13 cellular contexts compared by ENCODE assay signal in genomic region chr18:76484749-76485387, GRCh38. TPM values are rescaled to one million over a fixed set of nuclear protein-coding genes. Genes with fewer than 3 reads are reported as not detected.
A peak's percentile ranks its signal among the peaks of the same experiment; 100 is the strongest.
DNase-seq lines count a peak whose midpoint lies in the region; ATAC-seq and TF ChIP-seq lines count a peak whose summit lies in the region.
"Had no signal": no experiment of that assay in that cellular context is flagged by ENCODE, and none has a peak within 500 bp of the region (broad histone marks: within the 10 kb centered on the region; RNA-seq: fewer than 3 reads in every experiment).

No MANE protein-coding gene starts in this region.

- H3K23ac ChIP-seq in IMR-90 (ENCODE audit: low read depth, low read length), result no peak overlapping the region

- H2AK5ac ChIP-seq in IMR-90 (ENCODE audit: low read depth, low read length), result no peak overlapping the region

- POLR2A ChIA-PET in IMR-90 (lab: Charles Lee; ENCODE audit: unreplicated experiment), result interaction anchor here (0.7 kb wide), 1 partner anchor 31 kb away, joined by 4 read pairs; no protein-coding TSS in a partner anchor

- no peak overlapping the region for H2BK120ac ChIP-seq in IMR-90 (ENCODE audit: low read depth, low read length)

- in situ Hi-C loops in IMR-90 (cut with MboI; ENCODE audit: low sequenced_read_pairs) (no loop called here), HAP-1 (cut with MboI; ENCODE audit: low sequenced_read_pairs) (no loop called here)

- TF ChIP-seq CTCF in IMR-90 (conservative IDR thresholded peaks at IDR 0.05; ENCODE audit: low read depth, low read length) (no peak), progenitor cell of endocrine pancreas (IDR thresholded peaks at IDR 0.05; ENCODE audit: unreplicated experiment) (no peak)

- H3K4me3 ChIP-seq in IMR-90 (ENCODE audit: insufficient read depth, low read depth, low read length) (no peak overlapping the region), HAP-1 (no peak overlapping the region)

- CTCF ChIA-PET in IMR-90 (lab: Yijun Ruan, JAX), result no interaction called here

- intact Hi-C loops in IMR-90 (cut with micrococcal nuclease), result no loop called here

- H3K4me2 ChIP-seq in IMR-90 (ENCODE audit: low read depth, low read length), result no peak overlapping the region

- H3K14ac ChIP-seq in IMR-90 (replicated peaks; ENCODE audit: low read depth, low read length), result 0 out of 2 replicates have a peak overlapping the region, but pooled peaks have one; percentile 7

- H3K9me3 ChIP-seq in IMR-90 (ENCODE audit: control insufficient read depth, insufficient read depth, low read length), result no peaks in the 10 kb centered on the region
- H3K9me3 ChIP-seq in HAP-1, result no peaks in the 10 kb centered on the region

- H3K36me3 ChIP-seq in IMR-90 (ENCODE audit: control insufficient read depth, insufficient read depth, low read length) (peaks cover 7% of the 10 kb centered on the region; the same call in 1 of the 2 replicates), HAP-1 (replicated peaks) (no peaks in the 10 kb centered on the region)

- H3K4me3 Mint-ChIP-seq in progenitor cell of endocrine pancreas (ENCODE audit: low read depth), result no peak overlapping the region
- H3K4me3 Mint-ChIP-seq: activated CD4-positive, alpha-beta T cell treated with anti-CD3 and anti-CD28 coated beads for 36 hours; stimulated activated naive CD8-positive, alpha-beta T cell treated with anti-CD3 and anti-CD28 coated beads, Interleukin-15, Interleukin-2, amounts not matched to agents 100 ng/mL and 50 ng/mL, for 24 hours had no signal

- H3K27me3 Mint-ChIP-seq in progenitor cell of endocrine pancreas, result no peaks in the 10 kb centered on the region

- no peak overlapping the region for H3K56ac ChIP-seq in IMR-90 (ENCODE audit: extremely low read depth, insufficient read depth, low read length)

- H4K20me1 ChIP-seq in IMR-90 (ENCODE audit: insufficient read depth, low read length), result peaks cover 80% of the 10 kb centered on the region

- H3K27ac Mint-ChIP-seq in progenitor cell of endocrine pancreas, result peak overlapping the region; percentile 86
- H3K27ac Mint-ChIP-seq: activated CD4-positive, alpha-beta T cell treated with anti-CD3 and anti-CD28 coated beads for 36 hours; stimulated activated naive CD8-positive, alpha-beta T cell treated with anti-CD3 and anti-CD28 coated beads, Interleukin-15, Interleukin-2, amounts not matched to agents 100 ng/mL and 50 ng/mL, for 24 hours had no signal

- no peak overlapping the region for H3K27ac ChIP-seq in IMR-90 (ENCODE audit: insufficient read depth, low read length)
- H3K27ac ChIP-seq: epithelial cell of prostate had no signal

- no peak overlapping the region for H3K4ac ChIP-seq in IMR-90 (ENCODE audit: low read depth, low read length)

- H2BK5ac ChIP-seq in IMR-90 (ENCODE audit: low read depth, low read length, poor library complexity, severe bottlenecking), result no peak overlapping the region

- no peak overlapping the region for H4K5ac ChIP-seq in IMR-90 (ENCODE audit: low read depth, low read length)

- H2AK9ac ChIP-seq in IMR-90 (replicated peaks; ENCODE audit: low read depth, low read length, poor library complexity), result no peak overlapping the region

- H3K9ac ChIP-seq in IMR-90 (ENCODE audit: low read depth, low read length), result no peak overlapping the region

- peak; percentile 43 for ATAC-seq in GM18867 (IDR thresholded peaks at IDR 0.05; ENCODE audit: unreplicated experiment)
- peak; percentile 80 for ATAC-seq in HG02759 (IDR thresholded peaks at IDR 0.05; ENCODE audit: unreplicated experiment)
- no peak for ATAC-seq in IMR-90 (ENCODE audit: low read depth)
- ATAC-seq: activated CD4-positive, alpha-beta T cell treated with anti-CD3 and anti-CD28 coated beads for 36 hours; SK-N-SH treated with all-trans-retinoic acid at 6 μM for 48 hours had no signal

- dilution Hi-C loops in IMR-90 (cut with HindIII; ENCODE audit: low sequenced_read_pairs, unreplicated experiment), result no loop called here

- peaks cover 19% of the 10 kb centered on the region for H3K36me3 Mint-ChIP-seq in progenitor cell of endocrine pancreas (ENCODE audit: insufficient read depth)

- H3K18ac ChIP-seq in IMR-90 (ENCODE audit: low read depth, low read length), result no peak overlapping the region

- peaks cover 23% of the 10 kb centered on the region for H3K9me1 ChIP-seq in IMR-90 (ENCODE audit: insufficient read depth, low read length)

- TF ChIP-seq RAD21 in IMR-90 (IDR thresholded peaks at IDR 0.05; ENCODE audit: low read length), result no peak

- 100% methylated on average over 1 of the region's 6 CpGs; no CpG with 5 or more reads in 1 of the 2 experiments for WGBS in IMR-90 (ENCODE audit: extremely low coverage in 2 of 2, insufficient read length in 1 of 2), 2 experiments

- peaks cover 64% of the 10 kb centered on the region for H3K4me1 Mint-ChIP-seq in progenitor cell of endocrine pancreas (ENCODE audit: low read depth)

- H3K4me1 ChIP-seq in IMR-90 (ENCODE audit: control insufficient read depth, insufficient read depth, low read length) (peaks cover 17% of the 10 kb centered on the region), HAP-1 (peaks cover 50% of the 10 kb centered on the region)

- H3K27me3 ChIP-seq in IMR-90 (ENCODE audit: control insufficient read depth, insufficient read depth, low read length) (no peaks in the 10 kb centered on the region), HAP-1 (ENCODE audit: low read depth) (no peaks in the 10 kb centered on the region)

- no peak overlapping the region for H2AFZ ChIP-seq in IMR-90 (replicated peaks; ENCODE audit: low read length, poor library complexity)

- H4K8ac ChIP-seq in IMR-90 (ENCODE audit: low read depth in 2 of 2, low read length in 2 of 2), result no peak overlapping the region

- no TSS peak for BruUV-seq in IMR-90 (replicated peaks; lab: Mats Ljungman, UMichigan)

- H3K79me1 ChIP-seq in IMR-90 (ENCODE audit: low read depth in 1 of 2, low read length in 2 of 2), result peaks cover 22 to 84% of the 10 kb centered on the region in 2 experiments

- H2BK20ac ChIP-seq in IMR-90 (ENCODE audit: low read depth, low read length), result no peak overlapping the region

- H3K9me3 Mint-ChIP-seq in progenitor cell of endocrine pancreas (ENCODE audit: low read depth), result no peaks in the 10 kb centered on the region
- H3K9me3 Mint-ChIP-seq: stimulated activated naive CD8-positive, alpha-beta T cell treated with anti-CD3 and anti-CD28 coated beads, Interleukin-15, Interleukin-2, amounts not matched to agents 100 ng/mL and 50 ng/mL, for 24 hours had no signal

- no peak overlapping the region for H2BK15ac ChIP-seq in IMR-90 (ENCODE audit: low read depth, low read length)

- H4K91ac ChIP-seq in IMR-90 (ENCODE audit: insufficient read depth, low read depth, low read length), result no peak overlapping the region

- TF ChIP-seq POLR2A in IMR-90 (IDR thresholded peaks at IDR 0.05; ENCODE audit: low read depth, low read length), result no peak

- no peak for DNase-seq in IMR-90
- DNase-seq in progenitor cell of endocrine pancreas (ENCODE audit: low spot score, unreplicated experiment), result no peak
- DNase-seq in kidney tubule cell (ENCODE audit: low spot score), result no peak
- DNase-seq in HAP-1 (ENCODE audit: low spot score in 2 of 2), result no peak
- no peak for DNase-seq in stimulated activated CD4-positive, alpha-beta T cell treated with anti-CD3 and anti-CD28 coated beads, Interleukin-4, amount 100 ng/mL, for 24 hours
- DNase-seq: activated CD4-positive, alpha-beta T cell treated with anti-CD3 and anti-CD28 coated beads for 36 hours; hypothalamus; NCI-H1417 had no signal

TF ChIP-seq in IMR-90, 13 proteins besides CTCF, POLR2A, EP300 and RAD21:
- TF ChIP-seq RCOR1 (IDR thresholded peaks at IDR 0.05; ENCODE audit: insufficient replicate concordance, low read length) (no peak), USF2 (IDR thresholded peaks at IDR 0.05; ENCODE audit: low read depth, low read length) (no peak), RFX5 (IDR thresholded peaks at IDR 0.05; ENCODE audit: low read depth, low read length) (no peak)

RNA-seq across cellular contexts. Expression of gene ZNF516, which starts 10.2 kb away (rescaled TPM):
- total RNA-seq in IMR-90 (2012; rRNA removed) (7.9 and 9.7 TPM in 2 replicates), progenitor cell of endocrine pancreas (106 and 108 TPM in 2 replicates)
- polyA plus RNA-seq in IMR-90 (2012; rRNA removed), result 16.6 and 16.9 TPM in 2 replicates
- 11.0 and 15.4 TPM in 2 replicates for polyA plus RNA-seq in IMR-90 (2012; cell fraction: cytosol; rRNA removed)
- polyA plus RNA-seq in IMR-90 (2012; cell fraction: nucleus; rRNA removed; ENCODE audit: low replicate concordance), result 50.6 and 72.6 TPM in 2 replicates
